ENCODE assay signal across 1 cellular context in the genomic region with DNA sequence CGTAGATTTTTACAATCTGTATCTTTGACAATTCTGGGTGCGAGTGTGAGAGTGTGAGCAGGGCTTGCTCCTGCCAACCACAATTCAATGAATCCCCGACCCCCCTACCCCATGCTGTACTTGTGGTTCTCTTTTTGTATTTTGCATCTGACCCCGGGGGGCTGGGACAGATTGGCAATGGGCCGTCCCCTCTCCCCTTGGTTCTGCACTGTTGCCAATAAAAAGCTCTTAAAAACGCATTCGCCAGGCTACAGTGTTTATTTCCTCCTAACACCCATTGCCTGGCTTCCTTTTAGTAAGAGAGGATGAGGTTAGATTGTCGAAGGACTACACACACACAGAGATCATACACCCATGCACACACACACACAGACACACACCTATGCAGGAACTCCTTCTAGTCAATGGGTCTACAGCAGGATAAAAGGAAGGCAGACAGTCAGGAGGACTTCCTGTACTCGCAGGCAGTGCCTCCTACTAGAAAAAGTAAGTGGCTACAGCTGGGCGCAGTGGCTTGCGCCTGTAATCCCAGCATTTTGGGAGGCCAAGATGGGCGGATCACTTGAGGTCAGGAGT.
TF ChIP-seq lines count a peak whose summit lies in the region.

No MANE protein-coding gene starts in this region.

TF ChIP-seq in H1, 55 proteins besides CTCF, POLR2A, EP300 and RAD21:
- TF ChIP-seq POLR2AphosphoS5 (IDR thresholded peaks at IDR 0.05; ENCODE audit: low read depth, low read length) (0 out of 2 replicates have a peak, but pooled peaks have one; percentile 10), BCL11A (IDR thresholded peaks at IDR 0.05; ENCODE audit: low read depth in 2 of 2, low read length in 2 of 2) (no peak)
